In the genomic region with DNA sequence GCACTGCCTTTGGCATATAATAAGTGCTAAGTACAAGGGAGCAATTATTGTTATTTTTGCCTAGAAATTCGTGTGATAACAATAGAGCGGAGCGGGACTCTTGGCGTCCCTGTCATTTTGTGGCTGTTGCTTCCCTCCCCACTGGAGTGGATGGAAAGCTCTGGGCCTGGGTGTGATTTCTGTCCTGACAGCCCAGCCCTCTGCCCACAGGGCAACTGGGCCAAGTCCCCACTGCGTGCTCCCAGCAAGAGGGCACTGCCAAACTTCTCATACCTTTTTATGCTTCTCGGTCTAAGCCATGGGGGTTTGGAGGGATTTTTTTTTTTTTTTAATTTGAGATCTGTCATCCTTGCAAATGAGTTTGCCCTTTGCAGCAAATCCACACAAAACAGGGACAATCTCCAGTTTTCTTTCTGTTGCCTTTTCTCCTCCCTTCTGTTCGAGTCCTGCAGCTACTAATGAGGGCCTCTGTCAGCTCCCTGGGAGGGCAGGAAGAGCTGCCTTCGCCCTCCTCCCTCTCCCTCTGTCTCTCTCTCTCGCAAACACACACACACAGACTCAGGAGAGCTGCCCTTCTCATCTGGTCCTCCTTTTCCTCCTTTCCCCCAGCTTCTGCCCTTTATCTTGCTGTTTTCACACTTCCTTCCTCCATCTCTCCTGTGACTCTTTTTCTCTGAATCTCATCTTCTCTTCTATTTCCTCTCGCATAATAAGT, we compare ENCODE assay signal across 12 cellular contexts.
DNase-seq lines count a peak whose midpoint lies in the region; ATAC-seq and TF ChIP-seq lines count a peak whose summit lies in the region.
"Had no signal": no experiment of that assay in that cellular context is flagged by ENCODE, and none has a peak within 500 bp of the region (broad histone marks: within the 10 kb centered on the region; RNA-seq: fewer than 3 reads in every experiment).

No MANE protein-coding gene starts in this region.

- H3K27ac Mint-ChIP-seq in endodermal cell: no peak overlapping the region
- H3K27ac Mint-ChIP-seq: memory B cell had no signal

- TF ChIP-seq EP300 in neural cell (conservative IDR thresholded peaks at IDR 0.05; ENCODE audit: poor library complexity, severe bottlenecking): no peak

- peak overlapping the region; percentile 47 for H2AFZ ChIP-seq in neural cell (ENCODE audit: low read depth, low read length)
- H2AFZ ChIP-seq: GM23248 had no signal

- no peak overlapping the region for H3K4me3 ChIP-seq in NT2/D1 (ENCODE audit: insufficient read length, low read depth)
- no peak overlapping the region for H3K4me3 ChIP-seq in endodermal cell (ENCODE audit: low read length)
- H3K4me3 ChIP-seq in neural cell (ENCODE audit: low read length): peak overlapping the region; percentile 31
- H3K4me3 ChIP-seq: GM23248 had no signal

- no peaks in the 10 kb centered on the region for H3K9me3 Mint-ChIP-seq in endodermal cell
- H3K9me3 Mint-ChIP-seq: memory B cell had no signal

- H3K36me3 ChIP-seq in NT2/D1 (ENCODE audit: insufficient read depth, insufficient read length, low read length) (no peaks in the 10 kb centered on the region), endodermal cell (ENCODE audit: control insufficient read depth, insufficient read depth, low read length) (no peaks in the 10 kb centered on the region), neural cell (ENCODE audit: insufficient read depth, low read length) (no peaks in the 10 kb centered on the region)

- no peaks in the 10 kb centered on the region for H3K27me3 ChIP-seq in NT2/D1 (ENCODE audit: insufficient read depth, insufficient read length)
- H3K27me3 ChIP-seq in endodermal cell (ENCODE audit: control insufficient read depth, insufficient read depth, low read length, poor library complexity, severe bottlenecking): no peaks in the 10 kb centered on the region
- H3K27me3 ChIP-seq in neural cell (ENCODE audit: insufficient read depth, low read depth, low read length): no peaks in the 10 kb centered on the region

- H3K27me3 Mint-ChIP-seq in endodermal cell (ENCODE audit: insufficient read depth): no peaks in the 10 kb centered on the region

- no peaks in the 10 kb centered on the region for H4K20me1 ChIP-seq in neural cell (ENCODE audit: insufficient read depth)

- H3K9me3 ChIP-seq in NT2/D1 (ENCODE audit: insufficient read depth, low read length) (no peaks in the 10 kb centered on the region), endodermal cell (ENCODE audit: control insufficient read depth, low read length) (no peaks in the 10 kb centered on the region), neural cell (ENCODE audit: low read length) (no peaks in the 10 kb centered on the region)

- DNase-seq in NT2/D1 (ENCODE audit: low read depth, low spot score): no peak
- peak; percentile 70 for DNase-seq in endodermal cell
- DNase-seq in SIG-M5 (lab: John Stamatoyannopoulos, UW): no peak
- no peak for DNase-seq in activated naive CD4-positive, alpha-beta T cell (lab: John Stamatoyannopoulos, UW)
- no peak for DNase-seq in SHP77 treated with DMSO at 0.1 percent for 48 hours (lab: John Stamatoyannopoulos, UW)
- DNase-seq: activated T-cell treated with anti-CD3 and anti-CD28 coated beads for 4 hours, Calu3, GM23248 had no signal

- no peak overlapping the region for H3K4me3 Mint-ChIP-seq in endodermal cell
- H3K4me3 Mint-ChIP-seq: memory B cell had no signal

- no peaks in the 10 kb centered on the region for H3K79me2 ChIP-seq in neural cell (replicated peaks; ENCODE audit: insufficient read depth, low read length)

- no peak for TF ChIP-seq RAD21 in neural cell (conservative IDR thresholded peaks at IDR 0.05)

- H3K4me1 ChIP-seq in NT2/D1 (ENCODE audit: insufficient read depth, insufficient read length) (peaks cover 5% of the 10 kb centered on the region), endodermal cell (ENCODE audit: control insufficient read depth, insufficient read depth, low read length) (peaks cover 19% of the 10 kb centered on the region)

- TF ChIP-seq CTCF in endodermal cell (conservative IDR thresholded peaks at IDR 0.05): no peak
- no peak for TF ChIP-seq CTCF in neural cell (IDR thresholded peaks at IDR 0.05; ENCODE audit: poor library complexity, severe bottlenecking)

- H3K9me2 ChIP-seq in neural cell (ENCODE audit: insufficient read depth, low read length): no peaks in the 10 kb centered on the region

- H3K9ac ChIP-seq in NT2/D1 (ENCODE audit: insufficient read length, low read depth): peak overlapping the region; percentile 42
- H3K9ac ChIP-seq in endodermal cell (ENCODE audit: extremely low read depth, low read length, poor library complexity, severe bottlenecking): no peak overlapping the region
- peak overlapping the region; percentile 68 for H3K9ac ChIP-seq in neural cell (ENCODE audit: low read length)
- H3K9ac ChIP-seq: GM23248 had no signal

- 51 to 69% methylated on average over 4 to 9 of the region's 10 CpGs for WGBS in endodermal cell (ENCODE audit: insufficient coverage in 1 of 2, insufficient read length in 1 of 2), 2 experiments

- peaks cover 36% of the 10 kb centered on the region for H3K4me1 Mint-ChIP-seq in endodermal cell

- no peaks in the 10 kb centered on the region for H3K36me3 Mint-ChIP-seq in endodermal cell (ENCODE audit: low read depth)
- H3K36me3 Mint-ChIP-seq: memory B cell had no signal

- peaks cover 12% of the 10 kb centered on the region for H3F3A ChIP-seq in neural cell (ENCODE audit: insufficient read depth, low read length, poor library complexity, severe bottlenecking)

- H3K27ac ChIP-seq in endodermal cell (ENCODE audit: low read depth, low read length): peak overlapping the region; percentile 3
- H3K27ac ChIP-seq in neural cell (ENCODE audit: low read length): peak overlapping the region; percentile 98
- H3K27ac ChIP-seq: GM23248 had no signal

- peak; percentile 3 for ATAC-seq in GM18517 (IDR thresholded peaks at IDR 0.05; ENCODE audit: unreplicated experiment)
- no peak for ATAC-seq in GM18873 (IDR thresholded peaks at IDR 0.05; ENCODE audit: low FRiP score, unreplicated experiment)

- no peak overlapping the region for H3K4me2 ChIP-seq in neural cell (ENCODE audit: low read length)

TF ChIP-seq in neural cell, 6 proteins besides CTCF, POLR2A, EP300 and RAD21:
- TF ChIP-seq SMC3 (conservative IDR thresholded peaks at IDR 0.05; ENCODE audit: poor library complexity) (no peak), EZH2 (IDR thresholded peaks at IDR 0.05; ENCODE audit: borderline replicate concordance, insufficient read depth, low read length, poor library complexity, severe bottlenecking) (no peak), REST (IDR thresholded peaks at IDR 0.05; ENCODE audit: borderline replicate concordance) (no peak), TAF1 (IDR thresholded peaks at IDR 0.05; ENCODE audit: low read depth) (no peak), POLR2AphosphoS5 (IDR thresholded peaks at IDR 0.05) (peak; percentile 41)
